ENCODE assay signal across 23 cellular contexts in genomic region chr10:11367505-11367904, GRCh38.
"Had no signal": no experiment of that assay in that cellular context is flagged by ENCODE, and none has a peak within 500 bp of the region (broad histone marks: within the 10 kb centered on the region; RNA-seq: fewer than 3 reads in every experiment).

No MANE protein-coding gene starts in this region.

- H3K9me3 ChIP-seq: adrenal gland, breast epithelium, esophagus muscularis mucosa, mucosa of descending colon, pancreas, right lobe of liver had no signal

- H3K4me1 ChIP-seq: adrenal gland, breast epithelium, esophagus muscularis mucosa, heart right ventricle, pancreas, right lobe of liver had no signal

- DNase-seq: activated CD4-positive, alpha-beta memory T cell treated with anti-CD3 and anti-CD28 coated beads for 36 hours; activated gamma-delta T cell treated with Interleukin-2 at 50 U/mL for 16 hours; activated T-cell treated with anti-CD3 and anti-CD28 coated beads for 4 hours; adrenal gland; cortex of kidney; effector CD4-positive, alpha-beta T cell; heart right ventricle; immature natural killer cell; kidney glomerular epithelial cell; left ventricle myocardium superior; mucosa of descending colon; naive B cell; pancreas; right lobe of liver; small intestine; stimulated activated CD4-positive, alpha-beta T cell treated with anti-CD3 and anti-CD28 coated beads, Interleukin-4, amount 100 ng/mL, for 24 hours; T-helper 17 cell; WERI-Rb-1 had no signal

- H3K36me3 ChIP-seq: adrenal gland, breast epithelium, esophagus muscularis mucosa, heart right ventricle, pancreas, right lobe of liver, WERI-Rb-1 had no signal

- H3K4me3 ChIP-seq: adrenal gland, breast epithelium, esophagus muscularis mucosa, heart right ventricle, mucosa of descending colon, pancreas, right lobe of liver had no signal

- H3K9me3 Mint-ChIP-seq: activated CD4-positive, alpha-beta memory T cell treated with anti-CD3 and anti-CD28 coated beads for 36 hours; activated T-helper 1 cell treated with anti-CD3 and anti-CD28 coated beads, Interleukin-12 subunit alpha, Interleukin-12 subunit beta, Interleukin-2, Interleukin-4 antibody, amounts not matched to agents 30 ng/mL and 10 ng/mL and 1 ng/mL, durations not matched to agents 14 hours and 24 hours and 36 hours had no signal

- ATAC-seq: heart right ventricle; left ventricle myocardium superior; mucosa of descending colon; pancreas; stimulated activated memory B cell treated with anti-CD40 and anti-IgM and Interleukin-4, amounts not matched to agents 10 μg/mL and 1 μg/mL and 100 μg/mL, for 72 hours; T-helper 17 cell had no signal

- H3K27ac ChIP-seq: adrenal gland, breast epithelium, esophagus muscularis mucosa, heart right ventricle, pancreas, right lobe of liver, WERI-Rb-1 had no signal

- H3K36me3 Mint-ChIP-seq: activated CD4-positive, alpha-beta memory T cell treated with anti-CD3 and anti-CD28 coated beads for 36 hours; activated naive CD4-positive, alpha-beta T cell treated with anti-CD3 and anti-CD28 coated beads, Interleukin-2, amount 50 U/mL, for 72 hours; immature natural killer cell; naive B cell; stimulated activated memory B cell treated with anti-CD40 and anti-IgM and Interleukin-4, amounts not matched to agents 10 μg/mL and 1 μg/mL and 100 μg/mL, for 72 hours had no signal

- H3K4me3 Mint-ChIP-seq: activated CD4-positive, alpha-beta memory T cell treated with anti-CD3 and anti-CD28 coated beads for 36 hours; activated T-helper 1 cell treated with anti-CD3 and anti-CD28 coated beads, Interleukin-12 subunit alpha, Interleukin-12 subunit beta, Interleukin-2, Interleukin-4 antibody, amounts not matched to agents 30 ng/mL and 10 ng/mL and 1 ng/mL, durations not matched to agents 14 hours and 24 hours and 36 hours; stimulated activated memory B cell treated with anti-CD40 and anti-IgM and Interleukin-4, amounts not matched to agents 10 μg/mL and 1 μg/mL and 100 μg/mL, for 72 hours; T-helper 17 cell had no signal

- H3K27ac Mint-ChIP-seq: activated CD4-positive, alpha-beta memory T cell treated with anti-CD3 and anti-CD28 coated beads for 36 hours; immature natural killer cell had no signal

- H3K27me3 ChIP-seq: adrenal gland, breast epithelium, esophagus muscularis mucosa, heart right ventricle, pancreas, right lobe of liver had no signal

- H3K27me3 Mint-ChIP-seq: activated CD4-positive, alpha-beta memory T cell treated with anti-CD3 and anti-CD28 coated beads for 36 hours; naive B cell; stimulated activated memory B cell treated with anti-CD40 and anti-IgM and Interleukin-4, amounts not matched to agents 10 μg/mL and 1 μg/mL and 100 μg/mL, for 72 hours; T-helper 17 cell had no signal
